ENCODE assay signal across 23 cellular contexts in genomic region chr14:61968207-61968606, GRCh38.
DNase-seq lines count a peak whose midpoint lies in the region; ATAC-seq, FAIRE-seq and TF ChIP-seq lines count a peak whose summit lies in the region.
"Had no signal": no experiment of that assay in that cellular context is flagged by ENCODE, and none has a peak within 500 bp of the region (broad histone marks: within the 10 kb centered on the region; RNA-seq: fewer than 3 reads in every experiment).

No MANE protein-coding gene starts in this region.

- no peaks in the 10 kb centered on the region for H3K36me3 Mint-ChIP-seq in activated naive CD8-positive, alpha-beta T cell treated with anti-CD3 and anti-CD28 coated beads, Interleukin-2, amount 10 ng/mL, durations not matched to agents 7 days and 5 days
- no peaks in the 10 kb centered on the region for H3K36me3 Mint-ChIP-seq in activated naive CD8-positive, alpha-beta T cell treated with anti-CD3 and anti-CD28 coated beads for 36 hours
- no peaks in the 10 kb centered on the region for H3K36me3 Mint-ChIP-seq in WTC11
- H3K36me3 Mint-ChIP-seq: CD14-positive monocyte; CD8-positive, alpha-beta memory T cell had no signal

- no peak for DNase-seq in activated naive CD8-positive, alpha-beta T cell treated with anti-CD3 and anti-CD28 coated beads, Interleukin-2, amount 10 ng/mL, durations not matched to agents 7 days and 5 days
- no peak for DNase-seq in activated naive CD8-positive, alpha-beta T cell treated with anti-CD3 and anti-CD28 coated beads for 36 hours
- DNase-seq in WTC11 (ENCODE audit: low spot score) (no peak), urothelium cell line (ENCODE audit: low spot score) (no peak), cerebellum (ENCODE audit: low spot score) (no peak)
- DNase-seq: 8988T; ACHN; AML-193; BE2C; CD4-positive, alpha-beta T cell; CD8-positive, alpha-beta memory T cell; DMS 273 treated with DMSO at 0.1 percent for 48 hours; DMS79; GF-D8; GOT3; H9 had no signal

- CTCF ChIA-PET in WTC11 (lab: Charles Lee), result no interaction called here

- POLR2A ChIA-PET in activated naive CD8-positive, alpha-beta T cell treated with anti-CD3 and anti-CD28 coated beads, Interleukin-2, amount 10 ng/mL, durations not matched to agents 7 days and 5 days (lab: Charles Lee), result no interaction called here
- POLR2A ChIA-PET in WTC11 (lab: Charles Lee), result interaction anchor here (0.6 kb wide), 1 partner anchor 19 kb away, joined by 3 read pairs; no protein-coding TSS in a partner anchor

- H3K27me3 Mint-ChIP-seq in activated naive CD8-positive, alpha-beta T cell treated with anti-CD3 and anti-CD28 coated beads, Interleukin-2, amount 10 ng/mL, durations not matched to agents 7 days and 5 days, result peaks cover 10% of the 10 kb centered on the region
- peaks cover 17% of the 10 kb centered on the region for H3K27me3 Mint-ChIP-seq in activated naive CD8-positive, alpha-beta T cell treated with anti-CD3 and anti-CD28 coated beads for 36 hours
- H3K27me3 Mint-ChIP-seq in WTC11 (ENCODE audit: low read depth), result no peaks in the 10 kb centered on the region

- no peak overlapping the region for H3K4me3 Mint-ChIP-seq in activated naive CD8-positive, alpha-beta T cell treated with anti-CD3 and anti-CD28 coated beads, Interleukin-2, amount 10 ng/mL, durations not matched to agents 7 days and 5 days
- no peak overlapping the region for H3K4me3 Mint-ChIP-seq in activated naive CD8-positive, alpha-beta T cell treated with anti-CD3 and anti-CD28 coated beads for 36 hours
- no peak overlapping the region for H3K4me3 Mint-ChIP-seq in WTC11
- H3K4me3 Mint-ChIP-seq: CD14-positive monocyte; CD4-positive, alpha-beta T cell; CD8-positive, alpha-beta memory T cell; H9 had no signal

- peak; percentile 72 for FAIRE-seq in urothelium cell line (lab: Jason Lieb, UNC)
- FAIRE-seq: A549, D721Med, GM12891, GM18507 had no signal

- no peaks in the 10 kb centered on the region for H3K9me3 Mint-ChIP-seq in activated naive CD8-positive, alpha-beta T cell treated with anti-CD3 and anti-CD28 coated beads, Interleukin-2, amount 10 ng/mL, durations not matched to agents 7 days and 5 days
- no peaks in the 10 kb centered on the region for H3K9me3 Mint-ChIP-seq in activated naive CD8-positive, alpha-beta T cell treated with anti-CD3 and anti-CD28 coated beads for 36 hours
- peaks cover 11% of the 10 kb centered on the region; the same call in 1 of the 2 replicates for H3K9me3 Mint-ChIP-seq in WTC11
- H3K9me3 Mint-ChIP-seq: CD4-positive, alpha-beta T cell; CD8-positive, alpha-beta memory T cell; H9 had no signal

- peak overlapping the region; percentile 18 for H3K27ac Mint-ChIP-seq in activated naive CD8-positive, alpha-beta T cell treated with anti-CD3 and anti-CD28 coated beads, Interleukin-2, amount 10 ng/mL, durations not matched to agents 7 days and 5 days
- H3K27ac Mint-ChIP-seq in activated naive CD8-positive, alpha-beta T cell treated with anti-CD3 and anti-CD28 coated beads for 36 hours, result no peak overlapping the region
- no peak overlapping the region for H3K27ac Mint-ChIP-seq in WTC11
- H3K27ac Mint-ChIP-seq: CD14-positive monocyte; CD4-positive, alpha-beta T cell; CD8-positive, alpha-beta memory T cell; H9 had no signal

- H3K4me1 Mint-ChIP-seq in activated naive CD8-positive, alpha-beta T cell treated with anti-CD3 and anti-CD28 coated beads, Interleukin-2, amount 10 ng/mL, durations not matched to agents 7 days and 5 days, result no peaks in the 10 kb centered on the region
- H3K4me1 Mint-ChIP-seq in activated naive CD8-positive, alpha-beta T cell treated with anti-CD3 and anti-CD28 coated beads for 36 hours, result no peaks in the 10 kb centered on the region
- peaks cover 23% of the 10 kb centered on the region for H3K4me1 Mint-ChIP-seq in WTC11
- H3K4me1 Mint-ChIP-seq: CD14-positive monocyte; CD8-positive, alpha-beta memory T cell had no signal

- no peak for ATAC-seq in activated naive CD8-positive, alpha-beta T cell treated with anti-CD3 and anti-CD28 coated beads, Interleukin-2, amount 10 ng/mL, durations not matched to agents 7 days and 5 days (ENCODE audit: low read depth)
- peak; percentile 76 for ATAC-seq in WTC11
- ATAC-seq in HG03025 (IDR thresholded peaks at IDR 0.05; ENCODE audit: low FRiP score, unreplicated experiment), result no peak
- ATAC-seq: A549, HCT116 had no signal

- TF ChIP-seq CTCF in WTC11 (IDR thresholded peaks at IDR 0.05), result no peak

TF ChIP-seq in WTC11, 78 proteins besides CTCF, POLR2A, EP300 and RAD21:
- TF ChIP-seq SOX15 (CRISPR knock-in tag; IDR thresholded peaks at IDR 0.05), result no peak
- no peak for TF ChIP-seq ELF4 (CRISPR knock-in tag; IDR thresholded peaks at IDR 0.05; ENCODE audit: low read depth)
- no peak for TF ChIP-seq NFYB (CRISPR knock-in tag; conservative IDR thresholded peaks at IDR 0.05; ENCODE audit: low read depth)
- no peak for TF ChIP-seq ZBTB43 (CRISPR knock-in tag; IDR thresholded peaks at IDR 0.05)
- TF ChIP-seq FOXP4 (CRISPR knock-in tag; IDR thresholded peaks at IDR 0.05), result no peak
- TF ChIP-seq, protein P1, sequence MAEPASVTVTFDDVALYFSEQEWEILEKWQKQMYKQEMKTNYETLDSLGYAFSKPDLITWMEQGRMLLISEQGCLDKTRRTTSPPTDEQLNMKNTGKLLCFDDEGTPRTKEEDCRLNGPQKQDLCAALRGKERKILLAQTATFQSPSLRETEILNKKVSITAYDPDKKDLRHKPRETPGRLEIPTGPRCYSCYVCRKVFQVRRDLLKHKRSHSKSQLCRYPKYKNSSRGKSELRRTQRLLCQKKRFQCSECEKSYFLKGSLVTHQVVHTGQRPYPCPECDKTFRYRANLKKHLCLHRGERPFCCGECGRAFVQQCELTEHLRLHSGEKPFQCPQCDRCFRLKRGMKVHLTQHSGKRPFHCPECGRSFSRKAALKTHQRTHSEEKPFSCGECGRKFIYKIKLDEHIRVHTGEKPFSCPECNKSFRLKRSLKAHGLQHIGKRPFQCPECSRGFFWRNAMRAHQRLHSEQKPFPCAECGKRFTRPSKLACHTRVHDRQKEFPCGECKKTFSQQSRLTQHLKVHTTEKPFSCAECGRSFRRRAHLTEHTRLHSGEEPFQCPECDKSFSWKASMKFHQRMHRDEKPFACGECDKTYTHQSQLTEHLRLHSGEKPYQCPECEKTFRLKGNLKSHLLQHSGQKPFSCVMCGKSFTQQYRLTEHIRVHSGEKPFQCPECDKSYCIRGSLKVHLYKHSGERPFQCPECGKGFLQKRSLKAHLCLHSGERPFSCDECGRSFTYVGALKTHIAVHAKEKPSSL (CRISPR knock-in tag; conservative IDR thresholded peaks at IDR 0.05), result no peak
- no peak for TF ChIP-seq SP1 (CRISPR knock-in tag; conservative IDR thresholded peaks at IDR 0.05)
- TF ChIP-seq IRF2 (CRISPR knock-in tag; IDR thresholded peaks at IDR 0.05; ENCODE audit: borderline replicate concordance, low read depth), result no peak
- TF ChIP-seq ZNF416 (CRISPR knock-in tag; IDR thresholded peaks at IDR 0.05), result no peak
- no peak for TF ChIP-seq MAX (CRISPR knock-in tag; IDR thresholded peaks at IDR 0.05)
